ENCODE assay signal across 8 cellular contexts in genomic region chr21:44802396-44803153, GRCh38. TPM values are rescaled to one million over a fixed set of nuclear protein-coding genes. Genes with fewer than 3 reads are reported as not detected.
DNase-seq lines count a peak whose midpoint lies in the region; ATAC-seq and TF ChIP-seq lines count a peak whose summit lies in the region.

No MANE protein-coding gene starts in this region.

- H3K4me3 ChIP-seq in heart left ventricle (peak overlapping the region; percentile 71 to 97 (median 89)), colonic mucosa (peak overlapping the region; percentile 93), muscle layer of duodenum (ENCODE audit: low read depth in 1 of 2, low read length in 2 of 2) (peak overlapping the region; percentile 82 to 99)

- no peaks in the 10 kb centered on the region for H3K9me3 ChIP-seq in heart left ventricle
- no peaks in the 10 kb centered on the region for H3K9me3 ChIP-seq in colonic mucosa
- no peaks in the 10 kb centered on the region for H3K9me3 ChIP-seq in muscle layer of duodenum (ENCODE audit: control insufficient read depth in 1 of 2, low read length in 2 of 2)

- WGBS in heart left ventricle, 4 donors = 21 to 48% (median 22%) methylated on average over 15 to 32 of the region's 32 CpGs

- H3K36me3 ChIP-seq in heart left ventricle = peaks cover 0 to 62% (median 45%) of the 10 kb centered on the region in 9 donors
- H3K36me3 ChIP-seq in colonic mucosa = no peaks in the 10 kb centered on the region
- peaks cover 35 to 42% of the 10 kb centered on the region in 2 donors for H3K36me3 ChIP-seq in muscle layer of duodenum (ENCODE audit: control insufficient read depth in 1 of 2, insufficient read depth in 2 of 2, low read length in 2 of 2)

- peak in 2 of 4 donors; percentile 7 to 15 for ATAC-seq in heart left ventricle
- ATAC-seq in Right ventricle myocardium superior (ENCODE audit: poor library complexity) = no peak

- H3K4me1 ChIP-seq in heart left ventricle (peaks cover 0 to 35% (median 21%) of the 10 kb centered on the region in 12 donors), colonic mucosa (peaks cover 10% of the 10 kb centered on the region), muscle layer of duodenum (ENCODE audit: control insufficient read depth in 1 of 2, insufficient read depth in 2 of 2, low read length in 2 of 2) (peaks cover 7 to 29% of the 10 kb centered on the region in 2 donors)

- no peak for TF ChIP-seq CTCF in heart left ventricle (IDR thresholded peaks at IDR 0.05)
- TF ChIP-seq CTCF in colonic mucosa (IDR thresholded peaks at IDR 0.05) = no peak

- H3K9ac ChIP-seq in colonic mucosa (ENCODE audit: low read depth in 2 of 2, low read length in 2 of 2) = peak overlapping the region; percentile 82 to 83

- DNase-seq in heart left ventricle = no peak
- DNase-seq in Right ventricle myocardium superior = no peak
- peak; percentile 55 for DNase-seq in NCI-H2227 treated with DMSO at 0.1 percent for 48 hours (lab: John Stamatoyannopoulos, UW)
- no peak for DNase-seq in colonic mucosa
- no peak for DNase-seq in NCI-H1694 treated with DMSO at 0.1 percent for 48 hours (lab: John Stamatoyannopoulos, UW)
- DNase-seq in stimulated activated CD4-positive, alpha-beta T cell treated with anti-CD3 and anti-CD28 coated beads, Interleukin-4, amount 100 ng/mL, for 1 hour = no peak
- no peak for DNase-seq in stimulated activated CD4-positive, alpha-beta T cell treated with anti-CD3 and anti-CD28 coated beads, Interleukin-2, amount 100 ng/mL, for 48 hours

- intact Hi-C loops in heart left ventricle (cut with DNase I) (loop anchor here in 8 of 10 donors (2.0 to 5.0 kb wide), 4 partner anchors 70 to 135 kb away; partner anchors contain the start of gene PTTG1IP (in 5 of the 8)), Right ventricle myocardium superior (cut with DNase I) (loop anchor here (5.0 kb wide), 1 partner anchor 75 kb away; no protein-coding TSS in a partner anchor), colonic mucosa (cut with DNase I) (loop anchor here (5.0 to 10.0 kb wide), 3 partner anchors 65 to 458 kb away; no protein-coding TSS in a partner anchor)

- H3K27me3 ChIP-seq in heart left ventricle = no peaks in the 10 kb centered on the region
- H3K27me3 ChIP-seq in colonic mucosa = no peaks in the 10 kb centered on the region
- H3K27me3 ChIP-seq in muscle layer of duodenum (ENCODE audit: low read depth, low read length) = no peaks in the 10 kb centered on the region

- TF ChIP-seq POLR2A in heart left ventricle (IDR thresholded peaks at IDR 0.05) = no peak

- H3K27ac ChIP-seq in heart left ventricle (peak overlapping the region in 8 of 12 donors; percentile 61 to 86 (median 76)), colonic mucosa (no peak overlapping the region), muscle layer of duodenum (ENCODE audit: low read length) (no peak overlapping the region)

RNA-seq across cellular contexts. Expression of gene UBE2G2, which starts 1.0 kb away (rescaled TPM):
- total RNA-seq in heart left ventricle = 10 to 100 TPM; 57.4 to 84.4 (median 71.4) TPM
- 10 to 100 TPM; 44.3 to 60.0 TPM for polyA plus RNA-seq in heart left ventricle
- total RNA-seq in Right ventricle myocardium superior = 64.5 TPM
- 10 to 100 TPM; 50.3 to 76.1 TPM for total RNA-seq in colonic mucosa

RNA-seq across cellular contexts. Expression of gene SUMO3, which starts 15.3 kb away (rescaled TPM):
- 10 to 100 TPM; 68.2 to 83.0 (median 78.1) TPM for total RNA-seq in heart left ventricle
- 100 to 1,000 TPM in 1 of 2 donors, 10 to 100 TPM in 1; 22.0 to 108 TPM for polyA plus RNA-seq in heart left ventricle
- 66.5 TPM for total RNA-seq in Right ventricle myocardium superior
- total RNA-seq in colonic mucosa = 10 to 100 TPM; 81.3 to 82.8 TPM

Comparison
In these comparisons a context has a peak if more than half of its experiments do, and no peak if none do; other contexts are left out.
1. H3K27ac ChIP-seq: peak in heart left ventricle (8 of 12); none in colonic mucosa (single experiment) and muscle layer of duodenum (single experiment).
2. Peak in every context shown above with its lines, with median percentiles within 50 percentile points of each other: H3K4me3 ChIP-seq.